16 cellular contexts compared by ENCODE assay signal in genomic region chr10:98365698-98366530, GRCh38.
"Had no signal": no experiment of that assay in that cellular context is flagged by ENCODE, and none has a peak within 500 bp of the region (broad histone marks: within the 10 kb centered on the region; RNA-seq: fewer than 3 reads in every experiment).

No MANE protein-coding gene starts in this region.

- H3K36me3 Mint-ChIP-seq: activated naive CD4-positive, alpha-beta T cell treated with anti-CD3 and anti-CD28 coated beads, Interleukin-2, amount 50 U/mL, for 72 hours had no signal

- DNase-seq: activated CD4-positive, alpha-beta T cell treated with anti-CD3 and anti-CD28 coated beads for 4 hours; activated effector memory CD4-positive, alpha-beta T cell treated with Interleukin-2 at 50 U/mL for 16 hours; activated T-cell treated with anti-CD3 and anti-CD28 coated beads, Interleukin-2, amount 50 U/mL, for 1 hour; amygdala; dorsolateral prefrontal cortex; foreskin keratinocyte; heart left ventricle; kidney; left ventricle myocardium superior; mesendoderm; right lobe of liver; T1000 had no signal

- ATAC-seq: activated naive CD4-positive, alpha-beta T cell treated with anti-CD3 and anti-CD28 coated beads, Interleukin-2, amount 50 U/mL, for 72 hours; foreskin keratinocyte; heart left ventricle; left ventricle myocardium superior; right lobe of liver; stimulated activated effector memory CD8-positive, alpha-beta T cell treated with anti-CD3 and anti-CD28 coated beads, Interleukin-12 subunit alpha, Interleukin-12 subunit beta, amount 100 ng/mL, for 72 hours had no signal

- H3K36me3 ChIP-seq: heart left ventricle, right lobe of liver, SJSA1, tibial nerve had no signal

- H3K4me1 ChIP-seq: foreskin keratinocyte, right lobe of liver, SJSA1 had no signal

- H3K27ac Mint-ChIP-seq: activated naive CD4-positive, alpha-beta T cell treated with anti-CD3 and anti-CD28 coated beads, Interleukin-2, amount 50 U/mL, for 72 hours; stimulated activated effector memory CD8-positive, alpha-beta T cell treated with anti-CD3 and anti-CD28 coated beads, Interleukin-12 subunit alpha, Interleukin-12 subunit beta, amount 100 ng/mL, for 72 hours had no signal

- H3K27me3 ChIP-seq: dorsolateral prefrontal cortex, heart left ventricle, right lobe of liver, SJSA1, tibial nerve had no signal

- H3K4me3 Mint-ChIP-seq: stimulated activated effector memory CD8-positive, alpha-beta T cell treated with anti-CD3 and anti-CD28 coated beads, Interleukin-12 subunit alpha, Interleukin-12 subunit beta, amount 100 ng/mL, for 72 hours had no signal

- H3K27ac ChIP-seq: dorsolateral prefrontal cortex, foreskin keratinocyte, heart left ventricle, right lobe of liver, SJSA1, tibial nerve had no signal

- H3K9me3 ChIP-seq: heart left ventricle, right lobe of liver, SJSA1, tibial nerve had no signal

- H3K9me3 Mint-ChIP-seq: stimulated activated effector memory CD8-positive, alpha-beta T cell treated with anti-CD3 and anti-CD28 coated beads, Interleukin-12 subunit alpha, Interleukin-12 subunit beta, amount 100 ng/mL, for 72 hours had no signal

- H3K4me3 ChIP-seq: dorsolateral prefrontal cortex, heart left ventricle, right lobe of liver, SJSA1, tibial nerve had no signal
